In genomic region chr3:53073553-53074365, GRCh38 we compare ENCODE assay signal across 9 cellular contexts. TPM values are rescaled to one million over a fixed set of nuclear protein-coding genes. Genes with fewer than 3 reads are reported as not detected.
DNase-seq lines count a peak whose midpoint lies in the region; ATAC-seq and TF ChIP-seq lines count a peak whose summit lies in the region.
"Had no signal": no experiment of that assay in that cellular context is flagged by ENCODE, and none has a peak within 500 bp of the region (broad histone marks: within the 10 kb centered on the region; RNA-seq: fewer than 3 reads in every experiment).

No MANE protein-coding gene starts in this region.

- H3K4me3 Mint-ChIP-seq in activated naive CD8-positive, alpha-beta T cell = peak overlapping the region; percentile 90

- H3K4me3 ChIP-seq in suprapubic skin (peak overlapping the region; percentile 62), mucosa of descending colon (no peak overlapping the region)

- TF ChIP-seq POLR2A in suprapubic skin (IDR thresholded peaks at IDR 0.05) = no peak

- no peaks in the 10 kb centered on the region for H3K27me3 Mint-ChIP-seq in activated naive CD8-positive, alpha-beta T cell

- WGBS in suprapubic skin = 41% methylated on average over 17 of the region's 17 CpGs

- TF ChIP-seq CTCF in suprapubic skin (IDR thresholded peaks at IDR 0.05) (no peak), mucosa of descending colon (IDR thresholded peaks at IDR 0.05) (no peak)

- no peak for TF ChIP-seq EP300 in suprapubic skin (IDR thresholded peaks at IDR 0.05)

- no peaks in the 10 kb centered on the region for H3K9me3 Mint-ChIP-seq in activated naive CD8-positive, alpha-beta T cell (ENCODE audit: low read depth)

- H3K4me1 ChIP-seq in suprapubic skin = peaks cover 13% of the 10 kb centered on the region
- peaks cover 13% of the 10 kb centered on the region for H3K4me1 ChIP-seq in mucosa of descending colon (ENCODE audit: low read depth)

- no peaks in the 10 kb centered on the region for H3K36me3 Mint-ChIP-seq in activated naive CD8-positive, alpha-beta T cell

- no peaks in the 10 kb centered on the region for H3K9me3 ChIP-seq in suprapubic skin
- no peaks in the 10 kb centered on the region for H3K9me3 ChIP-seq in mucosa of descending colon

- no peaks in the 10 kb centered on the region for H3K27me3 ChIP-seq in suprapubic skin

- DNase-seq in activated CD4-positive, CD25-positive, alpha-beta regulatory T cell treated with anti-CD3 and anti-CD28 coated beads, Interleukin-2, amount 50 U/mL, for 72 hours = peak; percentile 26
- DNase-seq in left kidney (ENCODE audit: low read depth, low spot score) = peak; percentile 34
- DNase-seq in suprapubic skin (ENCODE audit: low spot score in 2 of 2) = peak in 1 of 2 donors; percentile 62
- DNase-seq in mucosa of descending colon = no peak
- DNase-seq in hepatic stellate cell (ENCODE audit: low spot score) = no peak

- no peak for ATAC-seq in activated CD4-positive, CD25-positive, alpha-beta regulatory T cell treated with anti-CD3 and anti-CD28 coated beads, Interleukin-2, amount 50 U/mL, for 24 hours
- ATAC-seq in mucosa of descending colon = no peak
- no peak for ATAC-seq in GM18519 (IDR thresholded peaks at IDR 0.05; ENCODE audit: low FRiP score, unreplicated experiment)

- H3K36me3 ChIP-seq in suprapubic skin (no peaks in the 10 kb centered on the region), mucosa of descending colon (ENCODE audit: low read depth) (no peaks in the 10 kb centered on the region)

- H3K27ac ChIP-seq in suprapubic skin = no peak overlapping the region
- H3K27ac ChIP-seq: SK-N-MC had no signal

- H3K27ac Mint-ChIP-seq in activated naive CD8-positive, alpha-beta T cell = peak overlapping the region; percentile 83

- H3K4me1 Mint-ChIP-seq in activated naive CD8-positive, alpha-beta T cell (ENCODE audit: low read depth) = peaks cover 11% of the 10 kb centered on the region

- intact Hi-C loops in mucosa of descending colon (cut with DNase I, micrococcal nuclease) = no loop called here

RNA-seq across cellular contexts. Expression of gene SFMBT1, which starts 27.9 kb away (rescaled TPM):
- 10 to 100 TPM in 3 of 4 donors, 1 to 10 TPM in 1; 9.7 to 25.5 (median 13.1) TPM for total RNA-seq in suprapubic skin
- total RNA-seq in mucosa of descending colon = 10 to 100 TPM; 19.7 to 22.8 (median 19.8) TPM

RNA-seq across cellular contexts. Expression of gene RFT1, which starts 56.5 kb away (rescaled TPM):
- total RNA-seq in suprapubic skin = 10 to 100 TPM in 2 of 4 donors, 1 to 10 TPM in 2; 8.3 to 19.7 (median 10.2) TPM
- total RNA-seq in mucosa of descending colon = 10 to 100 TPM; 14.7 to 18.7 (median 15.2) TPM

Comparison
In these comparisons a context has a peak if more than half of its experiments do, and no peak if none do; other contexts are left out.
1. DNase-seq: peak in activated CD4-positive, CD25-positive, alpha-beta regulatory T cell treated with anti-CD3 and anti-CD28 coated beads, Interleukin-2, amount 50 U/mL, for 72 hours (single experiment) and left kidney (single experiment); none in mucosa of descending colon (0 of 3) and hepatic stellate cell (single experiment).